In genomic region chr11:61954106-61955030, GRCh38 we compare ENCODE assay signal across 10 cellular contexts. TPM values are rescaled to one million over a fixed set of nuclear protein-coding genes. Genes with fewer than 3 reads are reported as not detected.
DNase-seq lines count a peak whose midpoint lies in the region; ATAC-seq and TF ChIP-seq lines count a peak whose summit lies in the region.
"Had no signal": no experiment of that assay in that cellular context is flagged by ENCODE, and none has a peak within 500 bp of the region (broad histone marks: within the 10 kb centered on the region; RNA-seq: fewer than 3 reads in every experiment).

No MANE protein-coding gene starts in this region.

- 82% methylated on average over 11 of the region's 11 CpGs for WGBS in prostate gland

- peak overlapping the region; percentile 82 to 85 for H3K4me3 Mint-ChIP-seq in CD14-positive monocyte

- no peak for DNase-seq in CD14-positive monocyte (ENCODE audit: low spot score)
- no peak for DNase-seq in Peyer's patch
- peak; percentile 76 for DNase-seq in fibroblast of mammary gland (ENCODE audit: low read depth)
- no peak for DNase-seq in prostate gland (ENCODE audit: low spot score)
- DNase-seq in mucosa of gallbladder (ENCODE audit: low spot score) = no peak
- no peak for DNase-seq in activated T-cell treated with anti-CD3 and anti-CD28 coated beads, Interleukin-2, amount 50 U/mL, for 1 hour
- no peak for DNase-seq in NCI-H146 treated with DMSO at 0.1 percent for 48 hours (lab: John Stamatoyannopoulos, UW; ENCODE audit: unreplicated experiment)
- DNase-seq: DMS53 had no signal

- H3K36me3 Mint-ChIP-seq in CD14-positive monocyte = peaks cover 29 to 39% of the 10 kb centered on the region in 2 donors

- peaks cover 0 to 3% (median 0%) of the 10 kb centered on the region in 7 donors for H3K9me3 Mint-ChIP-seq in CD14-positive monocyte

- H3K27ac ChIP-seq in Peyer's patch = peak overlapping the region; percentile 58 to 81 (median 73)
- peak overlapping the region; percentile 26 to 51 for H3K27ac ChIP-seq in prostate gland

- H3K4me3 ChIP-seq in Peyer's patch = peak overlapping the region in 3 of 4 donors; percentile 41 to 54 (median 46)
- no peak overlapping the region for H3K4me3 ChIP-seq in fibroblast of mammary gland (ENCODE audit: control insufficient read depth, low read depth, low read length)
- no peak overlapping the region for H3K4me3 ChIP-seq in prostate gland

- TF ChIP-seq POLR2A in Peyer's patch (IDR thresholded peaks at IDR 0.05) (no peak), prostate gland (IDR thresholded peaks at IDR 0.05) (no peak)

- H3K27me3 ChIP-seq in Peyer's patch (no peaks in the 10 kb centered on the region), prostate gland (replicated peaks; ENCODE audit: insufficient read depth) (no peaks in the 10 kb centered on the region)

- peaks cover 0 to 4% (median 0%) of the 10 kb centered on the region in 3 donors for H3K36me3 ChIP-seq in Peyer's patch
- H3K36me3 ChIP-seq in prostate gland = no peaks in the 10 kb centered on the region

- intact Hi-C loops in CD14-positive monocyte (cut with micrococcal nuclease) = loop anchor here (1.0 to 5.0 kb wide), 2 partner anchors 10 to 147 kb away; no protein-coding TSS in a partner anchor
- intact Hi-C loops in prostate gland (cut with DNase I) = no loop called here

- peaks cover 8 to 15% (median 9%) of the 10 kb centered on the region in 4 donors for H3K4me1 ChIP-seq in Peyer's patch
- H3K4me1 ChIP-seq in prostate gland (replicated peaks) = peaks cover 3% of the 10 kb centered on the region

- no peaks in the 10 kb centered on the region for H3K9me3 ChIP-seq in Peyer's patch
- no peaks in the 10 kb centered on the region for H3K9me3 ChIP-seq in prostate gland

- peaks cover 0 to 3% (median 1%) of the 10 kb centered on the region in 3 donors for H3K27me3 Mint-ChIP-seq in CD14-positive monocyte (ENCODE audit: low read depth in 3 of 3)

- H3K4me1 Mint-ChIP-seq in CD14-positive monocyte = peaks cover 47% of the 10 kb centered on the region

- peak overlapping the region; percentile 91 to 98 (median 96) for H3K27ac Mint-ChIP-seq in CD14-positive monocyte
- H3K27ac Mint-ChIP-seq: progenitor cell of endocrine pancreas had no signal

- TF ChIP-seq CTCF in CD14-positive monocyte (IDR thresholded peaks at IDR 0.05) = no peak
- peak in 1 of 6 experiments; percentile 2 for TF ChIP-seq CTCF in Peyer's patch (IDR thresholded peaks at IDR 0.05)
- TF ChIP-seq CTCF in fibroblast of mammary gland (conservative IDR thresholded peaks at IDR 0.05; ENCODE audit: control insufficient read depth, insufficient read depth, low read depth, low read length) = no peak
- TF ChIP-seq CTCF in prostate gland (IDR thresholded peaks at IDR 0.05) = no peak

- ATAC-seq in GM21786 (IDR thresholded peaks at IDR 0.05; ENCODE audit: unreplicated experiment) = no peak

RNA-seq across cellular contexts. Expression of gene BEST1, which starts 4.2 kb away (rescaled TPM):
- polyA plus RNA-seq in CD14-positive monocyte = 1 to 10 TPM; 5.9 to 7.4 TPM
- total RNA-seq in Peyer's patch (1 to 10 TPM in 3 of 4 donors, under 1 TPM in 1; 0.47 to 4.1 (median 2.3) TPM), prostate gland (10 to 100 TPM in 1 of 2 donors, 1 to 10 TPM in 1; 1.5 to 18.0 TPM), mucosa of gallbladder (2.8 TPM)

RNA-seq across cellular contexts. Expression of gene FTH1, which starts 13.1 kb away (rescaled TPM):
- polyA plus RNA-seq in CD14-positive monocyte = over 10,000 TPM in 1 of 2 donors, 1,000 to 10,000 TPM in 1; 8,968 to 11,239 TPM
- total RNA-seq in Peyer's patch = 1,000 to 10,000 TPM; 3,399 to 5,471 (median 4,336) TPM
- total RNA-seq in prostate gland = 1,000 to 10,000 TPM; 1,344 to 1,560 TPM
- total RNA-seq in mucosa of gallbladder = 2,359 TPM

RNA-seq across cellular contexts. Expression of gene RAB3IL1, which starts 37.0 kb away (rescaled TPM):
- polyA plus RNA-seq in CD14-positive monocyte = not detected
- total RNA-seq in Peyer's patch (10 to 100 TPM in 1 of 4 donors, 1 to 10 TPM in 3; 1.1 to 28.1 (median 5.7) TPM), prostate gland (10 to 100 TPM in 1 of 2 donors, 1 to 10 TPM in 1; 3.5 to 53.0 TPM), mucosa of gallbladder (12.1 TPM)

Comparison
In these comparisons a context has a peak if more than half of its experiments do, and no peak if none do; other contexts are left out.
1. H3K4me3 ChIP-seq: peak in Peyer's patch (3 of 4); none in fibroblast of mammary gland (single experiment) and prostate gland (0 of 2).